Comparison of ENCODE assay signal across 8 cellular contexts in the genomic region with DNA sequence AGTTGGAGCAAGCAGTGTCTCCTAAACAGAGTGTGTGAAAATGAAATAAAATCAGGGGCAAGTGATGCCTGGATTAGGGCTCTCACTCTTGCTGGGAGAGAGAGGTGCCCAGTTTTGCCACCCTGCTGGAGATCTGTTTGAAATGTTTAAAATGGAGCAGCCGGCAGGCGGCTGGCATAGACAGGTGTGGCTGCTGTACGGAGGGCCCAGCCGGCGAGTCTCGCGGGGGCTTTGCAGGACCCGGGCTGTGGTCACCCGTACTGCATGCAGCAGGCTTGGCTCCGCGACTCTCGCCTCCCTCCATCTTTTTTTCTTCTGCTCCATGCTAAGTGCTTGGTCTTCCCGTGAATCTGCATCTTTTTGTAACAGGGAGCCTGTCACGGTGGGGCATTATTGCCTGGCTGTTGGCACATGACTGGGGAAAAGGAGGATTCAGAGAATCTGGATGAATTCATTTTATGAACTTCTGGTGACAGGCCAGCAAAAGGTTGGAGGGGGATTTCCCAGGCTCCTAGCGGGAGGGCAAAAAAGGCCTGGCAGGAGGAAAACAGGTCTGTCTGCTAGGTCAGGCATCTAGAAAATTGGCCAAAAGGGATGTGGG. TPM values are rescaled to one million over a fixed set of nuclear protein-coding genes. Genes with fewer than 3 reads are reported as not detected.
DNase-seq lines count a peak whose midpoint lies in the region; ATAC-seq and TF ChIP-seq lines count a peak whose summit lies in the region.

No MANE protein-coding gene starts in this region.

- H3K4me3 ChIP-seq in SU-DHL-6 (ENCODE audit: insufficient read depth, low read length, poor library complexity, severe bottlenecking) (no peak overlapping the region), parathyroid adenoma (ENCODE audit: low read depth, low read length) (peak overlapping the region; percentile 74)

- H3K9me3 ChIP-seq in SU-DHL-6 (ENCODE audit: insufficient read depth, low read length) (no peaks in the 10 kb centered on the region), parathyroid adenoma (ENCODE audit: control insufficient read depth, low read length) (no peaks in the 10 kb centered on the region)

- H3K36me3 ChIP-seq in SU-DHL-6 (ENCODE audit: low read length) (no peaks in the 10 kb centered on the region), parathyroid adenoma (ENCODE audit: control insufficient read depth, insufficient read depth, low read length) (no peaks in the 10 kb centered on the region)

- H3K9me2 ChIP-seq in SU-DHL-6 (replicated peaks; ENCODE audit: insufficient read depth, low read length): no peaks in the 10 kb centered on the region

- H3K9ac ChIP-seq in SU-DHL-6 (ENCODE audit: low read length) (no peak overlapping the region), parathyroid adenoma (no peak overlapping the region)

- TF ChIP-seq CTCF in SU-DHL-6 (IDR thresholded peaks at IDR 0.05; ENCODE audit: insufficient read depth, low read length, poor library complexity, severe bottlenecking): no peak
- TF ChIP-seq CTCF in foreskin keratinocyte (conservative IDR thresholded peaks at IDR 0.05): no peak
- no peak for TF ChIP-seq CTCF in parathyroid adenoma (IDR thresholded peaks at IDR 0.05)

- H3K79me2 ChIP-seq in SU-DHL-6 (ENCODE audit: insufficient read depth, low read length) (peaks cover 8% of the 10 kb centered on the region; the same call in 1 of the 2 replicates), parathyroid adenoma (peaks cover 53% of the 10 kb centered on the region)

- DNase-seq in NCI-H2107 treated with DMSO at 0.1 percent for 48 hours (lab: John Stamatoyannopoulos, UW; ENCODE audit: unreplicated experiment): peak; percentile 6
- no peak for DNase-seq in NCI-H2107 (lab: John Stamatoyannopoulos, UW)
- no peak for DNase-seq in foreskin keratinocyte
- DNase-seq in mucosa of gallbladder (ENCODE audit: low spot score): no peak

- peak overlapping the region; percentile 80 for H3K4me2 ChIP-seq in SU-DHL-6 (ENCODE audit: low read depth, low read length, poor library complexity, severe bottlenecking)
- peak overlapping the region; percentile 91 for H3K4me2 ChIP-seq in parathyroid adenoma (ENCODE audit: low read length)

- H3K27me3 ChIP-seq in SU-DHL-6 (ENCODE audit: low read length) (no peaks in the 10 kb centered on the region), foreskin keratinocyte (no peaks in the 10 kb centered on the region), parathyroid adenoma (ENCODE audit: control insufficient read depth, insufficient read depth, low read length) (no peaks in the 10 kb centered on the region)

- ATAC-seq in foreskin keratinocyte: peak; percentile 1
- ATAC-seq in GM21717 (IDR thresholded peaks at IDR 0.05; ENCODE audit: unreplicated experiment): no peak
- no peak for ATAC-seq in HG03520 (IDR thresholded peaks at IDR 0.05; ENCODE audit: unreplicated experiment)

- no peak overlapping the region for H3K27ac ChIP-seq in SU-DHL-6 (ENCODE audit: low read depth, low read length)
- H3K27ac ChIP-seq in foreskin keratinocyte: no peak overlapping the region
- no peak overlapping the region for H3K27ac ChIP-seq in parathyroid adenoma

- H2AFZ ChIP-seq in SU-DHL-6 (ENCODE audit: low read depth, low read length, severe bottlenecking) (no peak overlapping the region), parathyroid adenoma (no peak overlapping the region)

- H3K4me1 ChIP-seq in foreskin keratinocyte: peaks cover 17% of the 10 kb centered on the region
- peaks cover 9% of the 10 kb centered on the region for H3K4me1 ChIP-seq in parathyroid adenoma

- H3F3A ChIP-seq in SU-DHL-6 (ENCODE audit: insufficient read depth): peaks cover 12% of the 10 kb centered on the region; the same call in 1 of the 2 replicates

- H4K20me1 ChIP-seq in SU-DHL-6 (ENCODE audit: low read depth, low read length): no peaks in the 10 kb centered on the region

RNA-seq across cellular contexts. Expression of gene ZNRF1, which starts 1.8 kb away (rescaled TPM):
- total RNA-seq in foreskin keratinocyte: 17.4 and 18.5 TPM in 2 replicates
- 22.2 and 22.8 TPM in 2 replicates for polyA plus RNA-seq in foreskin keratinocyte
- 30.7 TPM for total RNA-seq in mucosa of gallbladder

RNA-seq across cellular contexts. Expression of gene WDR59, which starts 15.7 kb away (rescaled TPM):
- total RNA-seq in foreskin keratinocyte: 22.7 and 23.8 TPM in 2 replicates
- 17.6 and 19.7 TPM in 2 replicates for polyA plus RNA-seq in foreskin keratinocyte
- total RNA-seq in mucosa of gallbladder: 72.5 TPM
